1 cellular context compared by ENCODE assay signal in genomic region chr11:36033082-36033751, GRCh38.
TF ChIP-seq lines count a peak whose summit lies in the region.

No MANE protein-coding gene starts in this region.

TF ChIP-seq in IMR-90, 13 proteins besides CTCF, POLR2A, EP300 and RAD21:
- TF ChIP-seq CHD1 (IDR thresholded peaks at IDR 0.05; ENCODE audit: low read depth, low read length), result no peak
- TF ChIP-seq, protein P1, sequence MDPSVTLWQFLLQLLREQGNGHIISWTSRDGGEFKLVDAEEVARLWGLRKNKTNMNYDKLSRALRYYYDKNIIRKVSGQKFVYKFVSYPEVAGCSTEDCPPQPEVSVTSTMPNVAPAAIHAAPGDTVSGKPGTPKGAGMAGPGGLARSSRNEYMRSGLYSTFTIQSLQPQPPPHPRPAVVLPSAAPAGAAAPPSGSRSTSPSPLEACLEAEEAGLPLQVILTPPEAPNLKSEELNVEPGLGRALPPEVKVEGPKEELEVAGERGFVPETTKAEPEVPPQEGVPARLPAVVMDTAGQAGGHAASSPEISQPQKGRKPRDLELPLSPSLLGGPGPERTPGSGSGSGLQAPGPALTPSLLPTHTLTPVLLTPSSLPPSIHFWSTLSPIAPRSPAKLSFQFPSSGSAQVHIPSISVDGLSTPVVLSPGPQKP (IDR thresholded peaks at IDR 0.05; ENCODE audit: borderline replicate concordance, low read depth, low read length), result no peak
- no peak for TF ChIP-seq RCOR1 (IDR thresholded peaks at IDR 0.05; ENCODE audit: insufficient replicate concordance, low read length)
- no peak for TF ChIP-seq CEBPB (IDR thresholded peaks at IDR 0.05; ENCODE audit: low read depth, low read length)
- TF ChIP-seq RFX5 (IDR thresholded peaks at IDR 0.05; ENCODE audit: low read depth, low read length), result no peak
- no peak for TF ChIP-seq SMC3 (IDR thresholded peaks at IDR 0.05; ENCODE audit: low read depth, low read length)
- no peak for TF ChIP-seq NFE2L2 (IDR thresholded peaks at IDR 0.05; ENCODE audit: low read depth, low read length)
- TF ChIP-seq FOS (IDR thresholded peaks at IDR 0.05; ENCODE audit: low read depth, low read length), result no peak
- TF ChIP-seq USF2 (IDR thresholded peaks at IDR 0.05; ENCODE audit: low read depth, low read length), result no peak
- no peak for TF ChIP-seq BHLHE40 (IDR thresholded peaks at IDR 0.05; ENCODE audit: low read depth, low read length)
- TF ChIP-seq MAFK (IDR thresholded peaks at IDR 0.05; ENCODE audit: low read depth, low read length), result no peak
- TF ChIP-seq MAZ (IDR thresholded peaks at IDR 0.05; ENCODE audit: borderline replicate concordance, low read depth, low read length), result no peak; the same call in 1 of the 2 replicates
- TF ChIP-seq MXI1 (IDR thresholded peaks at IDR 0.05; ENCODE audit: borderline replicate concordance, low read depth, low read length), result no peak
